Comparison of ENCODE assay signal across 1 cellular context in the genomic region with DNA sequence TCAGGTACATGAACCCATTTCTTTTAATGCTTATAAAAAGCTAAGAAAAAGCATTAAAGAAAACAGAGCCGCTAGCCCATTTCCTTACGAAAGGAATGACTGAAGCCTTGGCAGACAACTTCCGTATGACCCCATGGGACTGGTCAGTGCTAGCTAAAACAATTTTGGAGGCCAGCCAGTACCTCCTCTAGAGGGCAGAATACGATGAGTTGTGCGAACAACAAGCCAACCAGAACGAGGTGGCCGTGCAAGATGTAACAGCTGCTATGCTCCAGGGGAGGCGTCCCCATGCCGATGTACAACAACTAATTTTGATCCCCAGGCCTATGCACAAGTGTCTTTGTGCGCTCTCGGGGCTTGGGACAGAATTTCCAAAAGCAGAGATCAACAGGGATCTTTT.
TF ChIP-seq lines count a peak whose summit lies in the region.

No MANE protein-coding gene starts in this region.

TF ChIP-seq in GM23338, 12 proteins besides CTCF, POLR2A, EP300 and RAD21 (continued from another document):
- TF ChIP-seq, protein P1, sequence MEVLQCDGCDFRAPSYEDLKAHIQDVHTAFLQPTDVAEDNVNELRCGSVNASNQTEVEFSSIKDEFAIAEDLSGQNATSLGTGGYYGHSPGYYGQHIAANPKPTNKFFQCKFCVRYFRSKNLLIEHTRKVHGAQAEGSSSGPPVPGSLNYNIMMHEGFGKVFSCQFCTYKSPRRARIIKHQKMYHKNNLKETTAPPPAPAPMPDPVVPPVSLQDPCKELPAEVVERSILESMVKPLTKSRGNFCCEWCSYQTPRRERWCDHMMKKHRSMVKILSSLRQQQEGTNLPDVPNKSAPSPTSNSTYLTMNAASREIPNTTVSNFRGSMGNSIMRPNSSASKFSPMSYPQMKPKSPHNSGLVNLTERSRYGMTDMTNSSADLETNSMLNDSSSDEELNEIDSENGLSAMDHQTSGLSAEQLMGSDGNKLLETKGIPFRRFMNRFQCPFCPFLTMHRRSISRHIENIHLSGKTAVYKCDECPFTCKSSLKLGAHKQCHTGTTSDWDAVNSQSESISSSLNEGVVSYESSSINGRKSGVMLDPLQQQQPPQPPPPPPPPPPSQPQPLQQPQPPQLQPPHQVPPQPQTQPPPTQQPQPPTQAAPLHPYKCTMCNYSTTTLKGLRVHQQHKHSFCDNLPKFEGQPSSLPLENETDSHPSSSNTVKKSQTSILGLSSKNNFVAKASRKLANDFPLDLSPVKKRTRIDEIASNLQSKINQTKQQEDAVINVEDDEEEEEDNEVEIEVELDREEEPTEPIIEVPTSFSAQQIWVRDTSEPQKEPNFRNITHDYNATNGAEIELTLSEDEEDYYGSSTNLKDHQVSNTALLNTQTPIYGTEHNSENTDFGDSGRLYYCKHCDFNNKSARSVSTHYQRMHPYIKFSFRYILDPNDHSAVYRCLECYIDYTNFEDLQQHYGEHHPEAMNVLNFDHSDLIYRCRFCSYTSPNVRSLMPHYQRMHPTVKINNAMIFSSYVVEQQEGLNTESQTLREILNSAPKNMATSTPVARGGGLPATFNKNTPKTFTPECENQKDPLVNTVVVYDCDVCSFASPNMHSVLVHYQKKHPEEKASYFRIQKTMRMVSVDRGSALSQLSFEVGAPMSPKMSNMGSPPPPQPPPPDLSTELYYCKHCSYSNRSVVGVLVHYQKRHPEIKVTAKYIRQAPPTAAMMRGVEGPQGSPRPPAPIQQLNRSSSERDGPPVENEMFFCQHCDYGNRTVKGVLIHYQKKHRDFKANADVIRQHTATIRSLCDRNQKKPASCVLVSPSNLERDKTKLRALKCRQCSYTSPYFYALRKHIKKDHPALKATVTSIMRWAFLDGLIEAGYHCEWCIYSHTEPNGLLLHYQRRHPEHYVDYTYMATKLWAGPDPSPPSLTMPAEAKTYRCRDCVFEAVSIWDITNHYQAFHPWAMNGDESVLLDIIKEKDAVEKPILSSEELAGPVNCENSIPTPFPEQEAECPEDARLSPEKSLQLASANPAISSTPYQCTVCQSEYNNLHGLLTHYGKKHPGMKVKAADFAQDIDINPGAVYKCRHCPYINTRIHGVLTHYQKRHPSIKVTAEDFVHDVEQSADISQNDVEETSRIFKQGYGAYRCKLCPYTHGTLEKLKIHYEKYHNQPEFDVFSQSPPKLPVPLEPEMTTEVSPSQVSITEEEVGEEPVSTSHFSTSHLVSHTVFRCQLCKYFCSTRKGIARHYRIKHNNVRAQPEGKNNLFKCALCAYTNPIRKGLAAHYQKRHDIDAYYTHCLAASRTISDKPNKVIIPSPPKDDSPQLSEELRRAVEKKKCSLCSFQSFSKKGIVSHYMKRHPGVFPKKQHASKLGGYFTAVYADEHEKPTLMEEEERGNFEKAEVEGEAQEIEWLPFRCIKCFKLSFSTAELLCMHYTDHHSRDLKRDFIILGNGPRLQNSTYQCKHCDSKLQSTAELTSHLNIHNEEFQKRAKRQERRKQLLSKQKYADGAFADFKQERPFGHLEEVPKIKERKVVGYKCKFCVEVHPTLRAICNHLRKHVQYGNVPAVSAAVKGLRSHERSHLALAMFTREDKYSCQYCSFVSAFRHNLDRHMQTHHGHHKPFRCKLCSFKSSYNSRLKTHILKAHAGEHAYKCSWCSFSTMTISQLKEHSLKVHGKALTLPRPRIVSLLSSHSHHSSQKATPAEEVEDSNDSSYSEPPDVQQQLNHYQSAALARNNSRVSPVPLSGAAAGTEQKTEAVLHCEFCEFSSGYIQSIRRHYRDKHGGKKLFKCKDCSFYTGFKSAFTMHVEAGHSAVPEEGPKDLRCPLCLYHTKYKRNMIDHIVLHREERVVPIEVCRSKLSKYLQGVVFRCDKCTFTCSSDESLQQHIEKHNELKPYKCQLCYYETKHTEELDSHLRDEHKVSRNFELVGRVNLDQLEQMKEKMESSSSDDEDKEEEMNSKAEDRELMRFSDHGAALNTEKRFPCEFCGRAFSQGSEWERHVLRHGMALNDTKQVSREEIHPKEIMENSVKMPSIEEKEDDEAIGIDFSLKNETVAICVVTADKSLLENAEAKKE (CRISPR knock-in tag; IDR thresholded peaks at IDR 0.05), result no peak
- no peak for TF ChIP-seq ETS1 (IDR thresholded peaks at IDR 0.05)
- TF ChIP-seq REST (IDR thresholded peaks at IDR 0.05; ENCODE audit: unreplicated experiment), result no peak
- no peak for TF ChIP-seq EZH2 (IDR thresholded peaks at IDR 0.05; ENCODE audit: low read depth, unreplicated experiment)
- no peak for TF ChIP-seq POLR2AphosphoS5 (IDR thresholded peaks at IDR 0.05; ENCODE audit: low read depth)
- no peak for TF ChIP-seq STAT1 (IDR thresholded peaks at IDR 0.05; ENCODE audit: unreplicated experiment)
- TF ChIP-seq JUNB (IDR thresholded peaks at IDR 0.05; ENCODE audit: unreplicated experiment), result no peak
- TF ChIP-seq ZNF331 (CRISPR knock-in tag; IDR thresholded peaks at IDR 0.05; ENCODE audit: low read depth), result no peak
